In the genomic region with DNA sequence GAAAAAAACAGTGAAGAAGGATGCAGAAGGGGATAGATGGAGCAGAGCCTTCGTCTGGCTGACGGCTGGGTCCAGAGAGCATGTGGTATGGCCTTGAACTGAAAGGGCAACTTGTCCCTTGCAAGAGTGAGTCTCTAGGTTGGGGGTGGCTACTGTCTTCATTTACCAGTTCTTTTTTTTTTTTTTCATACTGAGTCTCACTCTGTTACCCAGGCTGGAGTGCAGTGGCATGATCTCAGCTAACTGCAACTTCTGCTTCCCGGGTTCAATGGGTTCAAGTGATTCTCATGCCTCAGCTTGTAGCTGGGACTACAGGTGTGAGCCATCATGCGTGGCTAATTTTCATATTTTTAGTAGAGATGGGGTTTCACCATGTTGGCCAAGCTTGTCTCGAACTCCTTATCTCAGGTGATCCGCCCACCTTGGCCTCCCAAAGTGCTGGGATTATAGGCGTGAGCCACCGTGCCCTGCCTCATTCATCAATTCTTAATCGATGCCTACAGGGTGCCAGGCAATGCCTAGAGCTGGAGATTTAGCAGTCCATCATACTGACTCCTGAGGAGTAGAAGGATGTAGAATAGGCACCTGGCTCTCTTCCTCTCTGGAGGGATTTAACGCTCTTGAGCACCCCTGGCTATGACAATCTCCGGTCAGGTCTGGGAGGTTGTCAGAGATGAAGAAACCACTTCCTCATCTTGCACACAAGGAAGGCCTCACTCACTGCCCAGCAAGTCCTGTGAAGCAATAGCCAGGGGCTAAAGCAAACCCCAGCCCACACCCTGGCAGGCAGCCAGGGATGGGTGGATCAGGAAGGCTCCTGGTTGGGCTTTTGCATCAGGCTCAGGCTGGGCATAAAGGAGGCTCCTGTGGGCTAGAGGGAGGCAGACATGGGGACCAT, we compare ENCODE assay signal across 9 cellular contexts. TPM values are rescaled to one million over a fixed set of nuclear protein-coding genes. Genes with fewer than 3 reads are reported as not detected.
DNase-seq lines count a peak whose midpoint lies in the region; ATAC-seq, FAIRE-seq and TF ChIP-seq lines count a peak whose summit lies in the region.
"Had no signal": no experiment of that assay in that cellular context is flagged by ENCODE, and none has a peak within 500 bp of the region (broad histone marks: within the 10 kb centered on the region; RNA-seq: fewer than 3 reads in every experiment).

A gene with protein sequence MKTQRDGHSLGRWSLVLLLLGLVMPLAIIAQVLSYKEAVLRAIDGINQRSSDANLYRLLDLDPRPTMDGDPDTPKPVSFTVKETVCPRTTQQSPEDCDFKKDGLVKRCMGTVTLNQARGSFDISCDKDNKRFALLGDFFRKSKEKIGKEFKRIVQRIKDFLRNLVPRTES (plus strand): TSS at position 880 of the 898 bp plus-strand sequence. CDS start 17 bp downstream, at position 897.

- TF ChIP-seq RAD21 in liver (IDR thresholded peaks at IDR 0.05) = no peak

- H3K27me3 ChIP-seq in liver (ENCODE audit: control insufficient read depth in 4 of 4, insufficient read depth in 4 of 4, low read length in 3 of 4) = no peaks in the 10 kb centered on the region
- H3K27me3 ChIP-seq in GM23338 (ENCODE audit: insufficient read depth) = no peaks in the 10 kb centered on the region

- no peaks in the 10 kb centered on the region for H3K9me3 ChIP-seq in liver (ENCODE audit: control insufficient read depth in 4 of 4, low read length in 3 of 4)

- peak within 1 kb of the TSS; percentile 92 to 98 (median 96) for H3K27ac Mint-ChIP-seq in CD14-positive monocyte
- H3K27ac Mint-ChIP-seq in GM23338 = no peak within 1 kb of the TSS

- no peak for FAIRE-seq in HTR-8/SVneo (lab: Jason Lieb, UNC)

- TF ChIP-seq CTCF in CD14-positive monocyte (IDR thresholded peaks at IDR 0.05) = no peak
- no peak for TF ChIP-seq CTCF in liver (IDR thresholded peaks at IDR 0.05; ENCODE audit: low read depth, low read length, missing input control)
- no peak for TF ChIP-seq CTCF in GM23338 (conservative IDR thresholded peaks at IDR 0.05; ENCODE audit: low read depth in 2 of 2)

- H3K9ac ChIP-seq in liver (ENCODE audit: low read depth in 1 of 2, low read length in 2 of 2) = no peak within 1 kb of the TSS

- H3K4me3 Mint-ChIP-seq in CD14-positive monocyte (peak within 1 kb of the TSS; percentile 12 to 53), GM23338 (no peak within 1 kb of the TSS)

- H3K4me2 ChIP-seq in GM23338 = no peak within 1 kb of the TSS

- H3K27me3 Mint-ChIP-seq in CD14-positive monocyte (ENCODE audit: low read depth in 3 of 3) = peaks cover 0 to 8% (median 4%) of the 10 kb centered on the region in 3 donors
- H3K27me3 Mint-ChIP-seq in GM23338 (ENCODE audit: insufficient read depth, low read depth, poor library complexity) = peaks cover 17% of the 10 kb centered on the region

- no peaks in the 10 kb centered on the region for H4K20me1 ChIP-seq in GM23338 (replicated peaks; ENCODE audit: insufficient read depth)

- intact Hi-C loops in CD14-positive monocyte (cut with micrococcal nuclease) = no loop called here

- H3K36me3 ChIP-seq in liver (ENCODE audit: control insufficient read depth in 4 of 4, insufficient read depth in 3 of 4, low read depth in 1 of 4, low read length in 3 of 4) (no peaks in the 10 kb centered on the region), GM23338 (ENCODE audit: insufficient read depth) (no peaks in the 10 kb centered on the region)

- H3K4me1 Mint-ChIP-seq in CD14-positive monocyte = peaks cover 76% of the 10 kb centered on the region
- H3K4me1 Mint-ChIP-seq in GM23338 = no peaks in the 10 kb centered on the region

- WGBS in liver = 87% methylated on average over 11 of the region's 11 CpGs

- DNase-seq in CD14-positive monocyte (ENCODE audit: low spot score) (peak; percentile 97), HTR-8/SVneo (ENCODE audit: insufficient read length, low spot score) (peak; percentile 63), amniotic epithelial cell (ENCODE audit: low read depth) (peak; percentile 90), NCI-H1930 (lab: John Stamatoyannopoulos, UW) (no peak), GM23338 (ENCODE audit: low spot score) (no peak)

- peak; percentile 59 for ATAC-seq in GM19328 (IDR thresholded peaks at IDR 0.05; ENCODE audit: unreplicated experiment)
- ATAC-seq in HG02970 (IDR thresholded peaks at IDR 0.05; ENCODE audit: low FRiP score, unreplicated experiment) = no peak
- ATAC-seq in GM23338 = no peak

- peak within 1 kb of the TSS; percentile 5 to 42 for H3K27ac ChIP-seq in liver (ENCODE audit: low read depth in 1 of 2, low read length in 2 of 2)
- H3K27ac ChIP-seq in GM23338 (ENCODE audit: low read depth) = no peak within 1 kb of the TSS

- H3K9me2 ChIP-seq in GM23338 (ENCODE audit: insufficient read depth) = no peaks in the 10 kb centered on the region

- no peaks in the 10 kb centered on the region for H3K79me2 ChIP-seq in GM23338 (replicated peaks; ENCODE audit: insufficient read depth)

- H3K36me3 Mint-ChIP-seq in CD14-positive monocyte (peaks cover 3 to 5% of the 10 kb centered on the region in 2 donors), GM23338 (ENCODE audit: low read depth) (no peaks in the 10 kb centered on the region; the same call in 2 of the 3 replicates)

- H3K4me3 ChIP-seq in liver (ENCODE audit: low read depth in 1 of 3, low read length in 3 of 3) = no peak within 1 kb of the TSS
- no peak within 1 kb of the TSS for H3K4me3 ChIP-seq in GM23338

- no peaks in the 10 kb centered on the region for H3F3A ChIP-seq in GM23338 (replicated peaks; ENCODE audit: low read depth)

- H3K4me1 ChIP-seq in liver (ENCODE audit: control insufficient read depth in 4 of 4, insufficient read depth in 4 of 4, low read length in 3 of 4) (no peaks in the 10 kb centered on the region), GM23338 (ENCODE audit: insufficient read depth) (no peaks in the 10 kb centered on the region)

- H3K9me3 Mint-ChIP-seq in CD14-positive monocyte (peaks cover 0 to 7% (median 3%) of the 10 kb centered on the region in 7 donors), GM23338 (peaks cover 4% of the 10 kb centered on the region; the same call in 1 of the 3 replicates)

- no peak within 1 kb of the TSS for H2AFZ ChIP-seq in GM23338

TF ChIP-seq in liver, 16 proteins besides CTCF, POLR2A, EP300 and RAD21:
- TF ChIP-seq, protein P1, sequence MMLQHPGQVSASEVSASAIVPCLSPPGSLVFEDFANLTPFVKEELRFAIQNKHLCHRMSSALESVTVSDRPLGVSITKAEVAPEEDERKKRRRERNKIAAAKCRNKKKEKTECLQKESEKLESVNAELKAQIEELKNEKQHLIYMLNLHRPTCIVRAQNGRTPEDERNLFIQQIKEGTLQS (IDR thresholded peaks at IDR 0.05) = no peak
- TF ChIP-seq HNF4A (conservative IDR thresholded peaks at IDR 0.05) (no peak), NR2F2 (IDR thresholded peaks at IDR 0.05) (no peak), TAF1 (conservative IDR thresholded peaks at IDR 0.05) (no peak), HNF4G (IDR thresholded peaks at IDR 0.05) (no peak)
- TF ChIP-seq, protein P2, sequence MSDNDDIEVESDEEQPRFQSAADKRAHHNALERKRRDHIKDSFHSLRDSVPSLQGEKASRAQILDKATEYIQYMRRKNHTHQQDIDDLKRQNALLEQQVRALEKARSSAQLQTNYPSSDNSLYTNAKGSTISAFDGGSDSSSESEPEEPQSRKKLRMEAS (IDR thresholded peaks at IDR 0.05) = no peak

TF ChIP-seq in GM23338, 12 proteins besides CTCF, POLR2A, EP300 and RAD21 (continues in another document):
- TF ChIP-seq JUNB (IDR thresholded peaks at IDR 0.05; ENCODE audit: unreplicated experiment) = no peak

RNA-seq across cellular contexts. Expression of the gene that starts here (rescaled TPM):
- polyA plus RNA-seq in CD14-positive monocyte = 1 to 10 TPM; 3.4 to 5.1 TPM
- 1 to 10 TPM in 1 of 2 donors, under 1 TPM in 1; 0.25 to 3.2 TPM for total RNA-seq in liver
- polyA plus RNA-seq in liver = under 1 TPM in 1 of 2 donors, not detected in 1; 0.62 TPM
- total RNA-seq in GM23338 (2014; rRNA removed; shearing (Covaris generic)) = not detected in 2 replicates
- polyA plus RNA-seq in GM23338 (2016; fragmentation: Nextera tagmentation; extraction: Ambion mirVana) = not detected in 2 replicates
- total RNA-seq: skeletal muscle tissue had no signal

Comparison
In these comparisons a context has a peak if more than half of its experiments do, and no peak if none do; other contexts are left out.
1. DNase-seq: peak in CD14-positive monocyte (single experiment), HTR-8/SVneo (single experiment) and amniotic epithelial cell (single experiment); none in NCI-H1930 (0 of 2) and GM23338 (single experiment).